Comparison of ENCODE assay signal across 8 cellular contexts in the genomic region with DNA sequence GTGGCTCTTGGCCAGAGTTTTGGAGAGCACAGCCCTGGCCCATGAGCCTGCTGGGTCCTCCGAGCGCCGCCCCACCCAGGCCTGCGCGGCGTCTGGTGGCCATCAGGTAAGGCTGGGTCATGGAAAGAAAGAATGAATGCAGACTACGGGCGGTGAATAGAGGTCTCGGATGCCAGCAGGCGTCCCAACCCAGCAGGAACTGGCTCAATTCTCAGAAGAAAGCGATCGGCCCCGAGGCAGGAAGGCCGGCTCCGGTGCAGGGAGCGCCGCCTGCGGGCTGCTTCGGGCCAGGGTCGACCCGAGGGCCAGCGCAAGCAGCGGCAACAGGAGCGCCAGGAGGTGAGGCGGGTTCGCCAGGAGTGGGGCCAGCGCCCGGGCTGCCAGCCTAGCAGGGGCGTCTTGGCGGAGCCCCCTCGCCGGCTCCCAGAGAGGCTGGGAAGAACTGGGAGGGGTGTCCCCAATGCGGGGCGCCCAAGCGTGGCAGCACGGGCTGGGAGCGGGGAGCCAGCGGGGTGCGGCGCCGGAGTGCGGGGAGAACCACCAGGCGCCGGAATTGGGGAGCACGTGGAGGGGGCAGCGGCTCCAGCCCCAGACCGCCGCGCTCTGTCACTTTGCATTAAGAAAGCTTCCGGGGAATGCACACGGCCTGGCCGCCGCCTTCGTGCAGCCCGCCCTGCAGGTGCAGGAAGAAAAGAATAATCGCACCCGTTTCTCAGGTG. TPM values are rescaled to one million over a fixed set of nuclear protein-coding genes. Genes with fewer than 3 reads are reported as not detected.
A peak's percentile ranks its signal among the peaks of the same experiment; 100 is the strongest.
DNase-seq lines count a peak whose midpoint lies in the region; ATAC-seq, FAIRE-seq and TF ChIP-seq lines count a peak whose summit lies in the region.

No MANE protein-coding gene starts in this region.

- H3K27ac ChIP-seq in KMS-11 = no peak overlapping the region
- no peak overlapping the region for H3K27ac ChIP-seq in HepG2 (ENCODE audit: extremely low read length, insufficient read depth, low read length)
- no peak overlapping the region for H3K27ac ChIP-seq in aorta (ENCODE audit: low read depth in 1 of 2, low read length in 2 of 2)

- no peak for TF ChIP-seq CTCF in KMS-11 (conservative IDR thresholded peaks at IDR 0.05; ENCODE audit: low read depth, low read length)
- peak; percentile 33; the same call in 1 of the 2 replicates for TF ChIP-seq CTCF in HepG2 (CRISPR knock-in tag; IDR thresholded peaks at IDR 0.05)

- POLR2A ChIA-PET in HepG2 (lab: Yijun Ruan, JAX) = no interaction called here

- TF ChIP-seq RAD21 in HepG2 (CRISPR knock-in tag; IDR thresholded peaks at IDR 0.05) = no peak

- FAIRE-seq in HepG2 (lab: Jason Lieb, UNC) = no peak

- no peak overlapping the region; the same call in 1 of the 2 replicates for H3K9ac ChIP-seq in KMS-11
- H3K9ac ChIP-seq in adipocyte (ENCODE audit: low read length) = no peak overlapping the region
- no peak overlapping the region for H3K9ac ChIP-seq in HepG2 (ENCODE audit: insufficient read depth, low read depth, low read length)

- BruUV-seq in HepG2 (replicated peaks; lab: Mats Ljungman, UMichigan) = no TSS peak

- intact Hi-C loops in HepG2 (cut with micrococcal nuclease; ENCODE audit: unreplicated experiment) (no loop called here), aorta (cut with DNase I) (no loop called here)

- no peaks in the 10 kb centered on the region for H3K27me3 ChIP-seq in KMS-11 (ENCODE audit: insufficient read depth, low read depth)
- H3K27me3 ChIP-seq in adipocyte (replicated peaks; ENCODE audit: control insufficient read depth, insufficient read depth, low read length) = peaks cover 32% of the 10 kb centered on the region
- H3K27me3 ChIP-seq in HepG2 (ENCODE audit: control insufficient read depth in 1 of 2, insufficient read depth in 2 of 2, low read length in 2 of 2) = peaks cover 5 to 29% of the 10 kb centered on the region in 2 experiments; a peak in 4 of 5 replicates
- H3K27me3 ChIP-seq in aorta (ENCODE audit: control insufficient read depth in 1 of 2, insufficient read depth in 2 of 2, low read length in 1 of 2) = no peaks in the 10 kb centered on the region

- no peak for TF ChIP-seq POLR2A in HepG2 (IDR thresholded peaks at IDR 0.05; ENCODE audit: insufficient read depth in 1 of 2, low read depth in 2 of 2, low read length in 2 of 2)

- no peaks in the 10 kb centered on the region for H3K4me1 ChIP-seq in KMS-11 (ENCODE audit: low read depth, poor library complexity, severe bottlenecking)
- peaks cover 4% of the 10 kb centered on the region for H3K4me1 ChIP-seq in adipocyte (ENCODE audit: control insufficient read depth, insufficient read depth, low read length)
- no peaks in the 10 kb centered on the region for H3K4me1 ChIP-seq in HepG2 (ENCODE audit: insufficient read depth, low read length)
- no peaks in the 10 kb centered on the region for H3K4me1 ChIP-seq in aorta (ENCODE audit: control insufficient read depth in 1 of 2, insufficient read depth in 2 of 2, low read length in 2 of 2)

- 34% methylated on average over 48 of the region's 57 CpGs for WGBS in HepG2 (ENCODE audit: low lambda C conversion rate)
- 1 to 3% methylated on average over 44 to 57 of the region's 57 CpGs for WGBS in aorta, 2 donors

- CTCF ChIA-PET in HepG2 (lab: Yijun Ruan, JAX; ENCODE audit: low intra/inter-chr PET ratio, low total read pairs) = no interaction called here

- TF ChIP-seq EP300 in HepG2 (IDR thresholded peaks at IDR 0.05; ENCODE audit: low read depth in 2 of 2, low read length in 2 of 2) = no peak
- no peak for TF ChIP-seq EP300 in HepG2 (CRISPR knock-in tag; IDR thresholded peaks at IDR 0.05; ENCODE audit: borderline replicate concordance)

- H3K4me3 ChIP-seq in KMS-11 (IDR thresholded peaks at IDR 0.05; ENCODE audit: insufficient read depth, low read depth, low read length) (no peak overlapping the region), adipocyte (ENCODE audit: low read length) (peak overlapping the region; percentile 63), HepG2 (replicated peaks in 1 of 3; ENCODE audit: insufficient read depth in 1 of 3, low read depth in 2 of 3, low read length in 3 of 3) (peak overlapping the region in 1 of 3 experiments; percentile 53; a peak in 1 of 6 replicates), aorta (ENCODE audit: low read length in 2 of 2) (no peak overlapping the region)

- DNase-seq in DMS79 (lab: John Stamatoyannopoulos, UW) (peak; percentile 20), adipocyte (ENCODE audit: low read depth) (peak; percentile 13), HepG2 (ENCODE audit: low spot score) (no peak), aorta (peak; percentile 50 to 75), NCI-H446 (lab: John Stamatoyannopoulos, UW) (no peak)

- H3K4me2 ChIP-seq in KMS-11 = no peak overlapping the region
- H3K4me2 ChIP-seq in HepG2 (ENCODE audit: low read depth, low read length) = peak overlapping the region; percentile 51

- peak overlapping the region; percentile 22; the same call in 1 of the 2 replicates for H2AFZ ChIP-seq in KMS-11 (ENCODE audit: low read depth)
- no peak overlapping the region for H2AFZ ChIP-seq in HepG2 (ENCODE audit: low read length)

- no peaks in the 10 kb centered on the region for H3K36me3 ChIP-seq in KMS-11 (ENCODE audit: insufficient read depth)
- H3K36me3 ChIP-seq in adipocyte (ENCODE audit: control insufficient read depth, insufficient read depth, low read length, severe bottlenecking) = no peaks in the 10 kb centered on the region
- no peaks in the 10 kb centered on the region for H3K36me3 ChIP-seq in HepG2 (replicated peaks in 1 of 2; ENCODE audit: control insufficient read depth in 1 of 2, insufficient read depth in 2 of 2, low read length in 2 of 2)
- H3K36me3 ChIP-seq in aorta (ENCODE audit: control insufficient read depth in 1 of 2, insufficient read depth in 2 of 2, low read length in 1 of 2) = no peaks in the 10 kb centered on the region

- ATAC-seq in HepG2 = peak; percentile 83
- ATAC-seq in aorta (ENCODE audit: low FRiP score) = no peak
- ATAC-seq in GM21528 (IDR thresholded peaks at IDR 0.05; ENCODE audit: low FRiP score, unreplicated experiment) = no peak
- ATAC-seq in HG03135 (IDR thresholded peaks at IDR 0.05; ENCODE audit: unreplicated experiment) = no peak

- H3K79me2 ChIP-seq in KMS-11 (ENCODE audit: insufficient read depth, low read depth) (no peaks in the 10 kb centered on the region), HepG2 (ENCODE audit: insufficient read depth, low read length) (no peaks in the 10 kb centered on the region)

- in situ Hi-C loops in HepG2 (cut with HindIII; ENCODE audit: extremely low pct_ligation_motif_present, low pct_unique_long_range_greater_than_20kb) = no loop called here

- H3K9me3 ChIP-seq in adipocyte (ENCODE audit: control insufficient read depth, low read length) (peaks cover 22% of the 10 kb centered on the region), HepG2 (ENCODE audit: low read length) (no peaks in the 10 kb centered on the region), aorta (ENCODE audit: control insufficient read depth, low read length) (peaks cover 4% of the 10 kb centered on the region)

- H4K20me1 ChIP-seq in KMS-11 (ENCODE audit: insufficient read depth) (no peaks in the 10 kb centered on the region), HepG2 (ENCODE audit: insufficient read depth, low read length) (no peaks in the 10 kb centered on the region)

RNA-seq across cellular contexts. Expression of gene TMC5, which starts 7.1 kb away (rescaled TPM):
- total RNA-seq in HepG2 (2016; rRNA removed; fragmentation: Illumina TruSeq; extraction: Trizol) (0.09 and 0.34 TPM in 2 replicates), aorta (under 1 TPM in 1 of 2 donors, not detected in 1; 0.27 TPM)
- 0.30 TPM in 1 of 2 replicates, not detected in the other for total RNA-seq in HepG2 (2016; cell fraction: cytosol; rRNA removed; fragmentation: Illumina TruSeq; extraction: Trizol; ENCODE audit: low read depth)
- total RNA-seq in HepG2 (2016; cell fraction: insoluble cytoplasmic fraction; rRNA removed; fragmentation: Illumina TruSeq; extraction: Trizol) = not detected in 2 replicates
- 0.09 and 0.10 TPM in 2 replicates for total RNA-seq in HepG2 (2016; cell fraction: membrane; rRNA removed; fragmentation: Illumina TruSeq; extraction: Trizol)
- total RNA-seq in HepG2 (2016; cell fraction: nucleus; rRNA removed; fragmentation: Illumina TruSeq; extraction: Trizol) = not detected in 2 replicates
- polyA plus RNA-seq in HepG2 (2011; rRNA removed) (0.41 and 0.63 TPM in 2 replicates), aorta (1 to 10 TPM in 1 of 2 donors, under 1 TPM in 1; 0.26 to 6.1 TPM)
- polyA plus RNA-seq in HepG2 (2011; cell fraction: cytosol; rRNA removed) = 0.35 and 0.49 TPM in 2 replicates
- polyA plus RNA-seq in HepG2 (2011; cell fraction: nucleus; rRNA removed) = 0.21 TPM in 1 of 2 replicates, not detected in the other
- polyA plus RNA-seq in HepG2 (2012) = 0.25 and 0.96 TPM in 2 replicates
- polyA plus RNA-seq in HepG2 (2016; cell fraction: cytosol; fragmentation: Illumina TruSeq; extraction: Trizol; ENCODE audit: low read depth) = 0.17 and 0.26 TPM in 2 replicates
- not detected in 2 replicates for polyA plus RNA-seq in HepG2 (2016; cell fraction: insoluble cytoplasmic fraction; fragmentation: Illumina TruSeq; extraction: Trizol; ENCODE audit: low read depth)
- 0.24 and 0.28 TPM in 2 replicates for polyA plus RNA-seq in HepG2 (2016; cell fraction: membrane; fragmentation: Illumina TruSeq; extraction: Trizol; ENCODE audit: low read depth)
- polyA plus RNA-seq in HepG2 (2016; cell fraction: nucleus; fragmentation: Illumina TruSeq; extraction: Trizol; ENCODE audit: insufficient read depth, low read depth) = not detected in 2 replicates
- 0.32 and 20.8 TPM in 2 replicates for polyA minus RNA-seq in HepG2 (2011; rRNA and poly(A)+ RNA removed; ENCODE audit: low replicate concordance)
- polyA minus RNA-seq in HepG2 (2011; cell fraction: cytosol; rRNA and poly(A)+ RNA removed) = 0.20 TPM in 1 of 2 replicates, not detected in the other
- 0.99 TPM in 1 of 2 replicates, not detected in the other for polyA minus RNA-seq in HepG2 (2011; cell fraction: nucleus; rRNA and poly(A)+ RNA removed)

Comparison
In these comparisons a context has a peak if more than half of its experiments do, and no peak if none do; other contexts are left out.
1. DNase-seq: peak in DMS79 (single experiment), adipocyte (single experiment) and aorta (2 of 2); none in HepG2 (single experiment) and NCI-H446 (0 of 2).